14 cellular contexts compared by ENCODE assay signal in the genomic region with DNA sequence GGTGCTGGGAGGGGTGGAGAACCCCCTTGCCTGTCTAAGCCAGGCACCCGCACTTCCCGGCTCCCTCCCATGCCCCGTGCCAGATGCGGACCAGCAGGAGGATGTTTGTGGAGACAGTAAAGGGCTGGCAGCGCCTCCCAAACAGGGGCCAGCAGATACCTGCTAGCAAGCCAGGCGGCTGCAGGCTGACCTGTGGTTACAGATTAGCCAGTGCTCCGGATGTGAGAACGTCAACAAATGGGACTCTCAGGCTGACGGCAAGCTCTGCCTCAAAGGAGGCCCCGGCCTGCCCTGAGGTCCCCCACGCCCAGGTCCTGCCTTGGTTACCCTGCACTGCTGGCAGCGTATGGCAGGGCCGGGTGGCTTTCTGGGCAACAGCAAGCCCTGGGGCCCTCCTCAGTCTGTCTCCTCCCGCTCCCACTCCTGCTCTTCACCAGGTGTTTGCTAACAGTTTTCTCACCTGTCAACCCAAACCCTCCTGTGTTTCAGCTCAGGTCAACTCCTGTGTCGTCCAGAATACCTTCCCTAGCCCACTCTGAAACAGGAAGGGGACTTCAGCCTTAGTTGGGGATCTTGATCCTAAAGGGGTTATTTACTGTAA.
A peak's percentile ranks its signal among the peaks of the same experiment; 100 is the strongest.
DNase-seq lines count a peak whose midpoint lies in the region; ATAC-seq, FAIRE-seq and TF ChIP-seq lines count a peak whose summit lies in the region.
"Had no signal": no experiment of that assay in that cellular context is flagged by ENCODE, and none has a peak within 500 bp of the region (broad histone marks: within the 10 kb centered on the region; RNA-seq: fewer than 3 reads in every experiment).

No MANE protein-coding gene starts in this region.

- H3K27ac Mint-ChIP-seq in immature natural killer cell: no peak overlapping the region
- H3K27ac Mint-ChIP-seq: natural killer cell had no signal

- peak overlapping the region in 1 of 2 experiments; percentile 52; a peak in 3 of 6 replicates for H3K27ac ChIP-seq in A549
- H3K27ac ChIP-seq: WERI-Rb-1 had no signal

- H3K4me1 Mint-ChIP-seq in immature natural killer cell: peaks cover 3% of the 10 kb centered on the region in 2 donors

- CTCF ChIA-PET in A549 (lab: Yijun Ruan, JAX): interaction anchor here (1.0 to 10.5 kb wide), 4 partner anchors 12 to 108 kb away, joined by 3 to 100 read pairs (median 32); no protein-coding TSS in a partner anchor

- H3K4me2 ChIP-seq in A549: peak overlapping the region; percentile 44

- ATAC-seq in A549 (peak; percentile 37 to 50; a peak in 3 of 6 replicates), GM21528 (IDR thresholded peaks at IDR 0.05; ENCODE audit: low FRiP score, unreplicated experiment) (no peak)
- ATAC-seq: natural killer cell had no signal

- POLR2A ChIA-PET in A549 (lab: Yijun Ruan, JAX): no interaction called here

- H3K27me3 ChIP-seq in kidney epithelial cell (ENCODE audit: control insufficient read depth, insufficient read depth, low read length): no peaks in the 10 kb centered on the region

- H3K36me3 ChIP-seq in kidney epithelial cell (ENCODE audit: control insufficient read depth, insufficient read depth, low read length): no peaks in the 10 kb centered on the region
- H3K36me3 ChIP-seq: WERI-Rb-1 had no signal

- H3K4me3 Mint-ChIP-seq in immature natural killer cell: no peak overlapping the region
- H3K4me3 Mint-ChIP-seq: natural killer cell had no signal

- peaks cover 0 to 2% (median 2%) of the 10 kb centered on the region in 3 donors for H3K27me3 Mint-ChIP-seq in immature natural killer cell (ENCODE audit: low read depth in 3 of 3)

- H3K9me3 Mint-ChIP-seq in immature natural killer cell: no peaks in the 10 kb centered on the region
- H3K9me3 Mint-ChIP-seq: natural killer cell had no signal

- DNase-seq in A549 (ENCODE audit: low read depth in 1 of 2, low spot score in 1 of 2) (peak; percentile 33 to 39), GM19238 (ENCODE audit: insufficient read length, low spot score) (peak; percentile 54), HuH-7.5 (ENCODE audit: low spot score) (peak; percentile 91), kidney epithelial cell (ENCODE audit: low read depth) (peak; percentile 26), medulla oblongata (ENCODE audit: extremely low spot score) (no peak), NCI-H526 (lab: John Stamatoyannopoulos, UW) (no peak), immature natural killer cell (no peak)
- DNase-seq: activated T-cell treated with anti-CD3 and anti-CD28 coated beads, Interleukin-2, amount 50 U/mL, for 1 hour; HCEC 1CT; natural killer cell; NCI-H2227 treated with DMSO at 0.1 percent for 48 hours; WERI-Rb-1 had no signal

- H3K9me3 ChIP-seq in A549: no peaks in the 10 kb centered on the region

- peaks cover 30% of the 10 kb centered on the region for H3K4me1 ChIP-seq in A549

- no peak for TF ChIP-seq POLR2A in A549 (IDR thresholded peaks at IDR 0.05; ENCODE audit: low read length)

- no peak for TF ChIP-seq RAD21 in A549 (conservative IDR thresholded peaks at IDR 0.05 in 1 of 2, IDR thresholded peaks at IDR 0.05 in 1 of 2)

- no peak for FAIRE-seq in A549 (lab: Jason Lieb, UNC)
- FAIRE-seq: colon had no signal

- WGBS in A549 (ENCODE audit: missing lambda C conversion rate): 25% methylated on average over 15 of the region's 15 CpGs

- H3K4me3 ChIP-seq in A549: no peak overlapping the region
- H3K4me3 ChIP-seq in kidney epithelial cell (ENCODE audit: low read depth, low read length): no peak overlapping the region

- TF ChIP-seq EP300 in A549 (IDR thresholded peaks at IDR 0.05): no peak

- no peaks in the 10 kb centered on the region for H3K36me3 Mint-ChIP-seq in immature natural killer cell
- H3K36me3 Mint-ChIP-seq: natural killer cell had no signal

- TF ChIP-seq CTCF in A549 (IDR thresholded peaks at IDR 0.05) (no peak), kidney epithelial cell (IDR thresholded peaks at IDR 0.05; ENCODE audit: insufficient read depth, low read length, poor library complexity, severe bottlenecking) (no peak)

TF ChIP-seq in A549, 52 proteins besides CTCF, POLR2A, EP300 and RAD21:
- no peak for TF ChIP-seq MAZ (IDR thresholded peaks at IDR 0.05; ENCODE audit: borderline replicate concordance, low read depth, low read length)
- no peak for TF ChIP-seq HEYL (CRISPR knock-in tag; IDR thresholded peaks at IDR 0.05)
- TF ChIP-seq JUNB (IDR thresholded peaks at IDR 0.05): no peak
- TF ChIP-seq, protein P1, sequence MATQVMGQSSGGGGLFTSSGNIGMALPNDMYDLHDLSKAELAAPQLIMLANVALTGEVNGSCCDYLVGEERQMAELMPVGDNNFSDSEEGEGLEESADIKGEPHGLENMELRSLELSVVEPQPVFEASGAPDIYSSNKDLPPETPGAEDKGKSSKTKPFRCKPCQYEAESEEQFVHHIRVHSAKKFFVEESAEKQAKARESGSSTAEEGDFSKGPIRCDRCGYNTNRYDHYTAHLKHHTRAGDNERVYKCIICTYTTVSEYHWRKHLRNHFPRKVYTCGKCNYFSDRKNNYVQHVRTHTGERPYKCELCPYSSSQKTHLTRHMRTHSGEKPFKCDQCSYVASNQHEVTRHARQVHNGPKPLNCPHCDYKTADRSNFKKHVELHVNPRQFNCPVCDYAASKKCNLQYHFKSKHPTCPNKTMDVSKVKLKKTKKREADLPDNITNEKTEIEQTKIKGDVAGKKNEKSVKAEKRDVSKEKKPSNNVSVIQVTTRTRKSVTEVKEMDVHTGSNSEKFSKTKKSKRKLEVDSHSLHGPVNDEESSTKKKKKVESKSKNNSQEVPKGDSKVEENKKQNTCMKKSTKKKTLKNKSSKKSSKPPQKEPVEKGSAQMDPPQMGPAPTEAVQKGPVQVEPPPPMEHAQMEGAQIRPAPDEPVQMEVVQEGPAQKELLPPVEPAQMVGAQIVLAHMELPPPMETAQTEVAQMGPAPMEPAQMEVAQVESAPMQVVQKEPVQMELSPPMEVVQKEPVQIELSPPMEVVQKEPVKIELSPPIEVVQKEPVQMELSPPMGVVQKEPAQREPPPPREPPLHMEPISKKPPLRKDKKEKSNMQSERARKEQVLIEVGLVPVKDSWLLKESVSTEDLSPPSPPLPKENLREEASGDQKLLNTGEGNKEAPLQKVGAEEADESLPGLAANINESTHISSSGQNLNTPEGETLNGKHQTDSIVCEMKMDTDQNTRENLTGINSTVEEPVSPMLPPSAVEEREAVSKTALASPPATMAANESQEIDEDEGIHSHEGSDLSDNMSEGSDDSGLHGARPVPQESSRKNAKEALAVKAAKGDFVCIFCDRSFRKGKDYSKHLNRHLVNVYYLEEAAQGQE (IDR thresholded peaks at IDR 0.05): no peak
- TF ChIP-seq CBX2 (IDR thresholded peaks at IDR 0.05; ENCODE audit: borderline replicate concordance, low read depth): no peak
- no peak for TF ChIP-seq EHF (CRISPR knock-in tag; IDR thresholded peaks at IDR 0.05)
- no peak for TF ChIP-seq PHF8 (IDR thresholded peaks at IDR 0.05; ENCODE audit: borderline replicate concordance, low read depth)
- TF ChIP-seq FOXS1 (CRISPR knock-in tag; IDR thresholded peaks at IDR 0.05): no peak
- TF ChIP-seq CEBPB (IDR thresholded peaks at IDR 0.05): no peak
- TF ChIP-seq FOSB (CRISPR knock-in tag; IDR thresholded peaks at IDR 0.05): no peak
- TF ChIP-seq, protein P2, sequence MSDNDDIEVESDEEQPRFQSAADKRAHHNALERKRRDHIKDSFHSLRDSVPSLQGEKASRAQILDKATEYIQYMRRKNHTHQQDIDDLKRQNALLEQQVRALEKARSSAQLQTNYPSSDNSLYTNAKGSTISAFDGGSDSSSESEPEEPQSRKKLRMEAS (IDR thresholded peaks at IDR 0.05): no peak

Comparison
In these comparisons a context has a peak if more than half of its experiments do, and no peak if none do; other contexts are left out.
1. DNase-seq: peak in A549 (2 of 2), GM19238 (single experiment), HuH-7.5 (single experiment) and kidney epithelial cell (single experiment); none in medulla oblongata (single experiment), NCI-H526 (0 of 2) and immature natural killer cell (0 of 3).